In genomic region chr16:75320435-75320834, GRCh38 we compare ENCODE assay signal across 8 cellular contexts.
DNase-seq lines count a peak whose midpoint lies in the region; ATAC-seq and TF ChIP-seq lines count a peak whose summit lies in the region.

No MANE protein-coding gene starts in this region.

- peak overlapping the region; percentile 74 to 95 for H3K18ac ChIP-seq in mesenchymal stem cell (ENCODE audit: low read depth in 1 of 2, low read length in 2 of 2)

- WGBS in mesenchymal stem cell = 24% methylated on average over 3 of the region's 3 CpGs
- 58 to 81% methylated on average over 3 of the region's 3 CpGs for WGBS in esophagus squamous epithelium, 2 donors

- peak overlapping the region; percentile 90 for H3K9ac ChIP-seq in mesenchymal stem cell (ENCODE audit: low read length)

- H3K4me1 ChIP-seq in ACC112 (ENCODE audit: control insufficient read depth, insufficient read depth, low read length, unreplicated experiment) (peaks cover 37% of the 10 kb centered on the region), HEK293 (ENCODE audit: control insufficient read depth, insufficient read depth, low read length) (peaks cover 10% of the 10 kb centered on the region), mesenchymal stem cell (ENCODE audit: control insufficient read depth, insufficient read depth, low read depth, low read length) (peaks cover 12% of the 10 kb centered on the region), esophagus squamous epithelium (peaks cover 0 to 40% (median 10%) of the 10 kb centered on the region in 3 donors)

- peak overlapping the region; percentile 95 for H3K27ac ChIP-seq in ACC112 (ENCODE audit: low read depth, low read length)
- no peak overlapping the region for H3K27ac ChIP-seq in HEK293 (ENCODE audit: extremely low read depth, low read depth, low read length)
- H3K27ac ChIP-seq in mesenchymal stem cell (ENCODE audit: low read length, poor library complexity, severe bottlenecking) = peak overlapping the region; percentile 96
- H3K27ac ChIP-seq in esophagus squamous epithelium = no peak overlapping the region

- peaks cover 8% of the 10 kb centered on the region for H3K79me1 ChIP-seq in mesenchymal stem cell (replicated peaks; ENCODE audit: low read length, poor library complexity, severe bottlenecking)

- H3K4me3 ChIP-seq in ACC112 (ENCODE audit: low read depth, low read length) = peak overlapping the region; percentile 64
- no peak overlapping the region for H3K4me3 ChIP-seq in HEK293 (ENCODE audit: low read depth, low read length)
- H3K4me3 ChIP-seq in astrocyte of the spinal cord (ENCODE audit: low read depth, low read length) = peak overlapping the region; percentile 18
- H3K4me3 ChIP-seq in mesenchymal stem cell (ENCODE audit: insufficient read depth in 1 of 2, low read depth in 1 of 2, low read length in 2 of 2) = peak overlapping the region in 1 of 2 experiments; percentile 67
- H3K4me3 ChIP-seq in esophagus squamous epithelium = no peak overlapping the region

- H3K36me3 ChIP-seq in ACC112 (ENCODE audit: insufficient read depth, low read length) (no peaks in the 10 kb centered on the region), HEK293 (ENCODE audit: control insufficient read depth in 2 of 2, insufficient read depth in 1 of 2, low read length in 2 of 2) (no peaks in the 10 kb centered on the region; a peak in 1 of 3 replicates), mesenchymal stem cell (ENCODE audit: control insufficient read depth in 1 of 2, insufficient read depth in 2 of 2, low read depth in 1 of 2, low read length in 2 of 2) (no peaks in the 10 kb centered on the region), esophagus squamous epithelium (peaks cover 0 to 14% (median 0%) of the 10 kb centered on the region in 3 donors)

- H2BK15ac ChIP-seq in mesenchymal stem cell (ENCODE audit: low read depth, poor library complexity, severe bottlenecking) = peak overlapping the region; percentile 26

- no peak for TF ChIP-seq POLR2A in esophagus squamous epithelium (IDR thresholded peaks at IDR 0.05)

- in situ Hi-C loops in astrocyte of the spinal cord (cut with HindIII; ENCODE audit: low sequenced_read_pairs) = no loop called here

- H3K14ac ChIP-seq in mesenchymal stem cell (ENCODE audit: low read length in 2 of 2) = peak overlapping the region in 1 of 2 experiments; percentile 37

- no peak for ATAC-seq in GM18519 (IDR thresholded peaks at IDR 0.05; ENCODE audit: low FRiP score, unreplicated experiment)

- DNase-seq in astrocyte of the spinal cord (ENCODE audit: low read depth, low spot score) (no peak), mesenchymal stem cell (no peak), COLO668 (lab: John Stamatoyannopoulos, UW; ENCODE audit: unreplicated experiment) (no peak), esophagus squamous epithelium (lab: John Stamatoyannopoulos, UW) (no peak), 8988T (no peak)

- H2AK5ac ChIP-seq in mesenchymal stem cell (ENCODE audit: low read length, severe bottlenecking) = peak overlapping the region; percentile 90

- H4K91ac ChIP-seq in mesenchymal stem cell (ENCODE audit: low read length) = peak overlapping the region; percentile 90

- no peaks in the 10 kb centered on the region for H3K79me2 ChIP-seq in ACC112 (ENCODE audit: control insufficient read depth, insufficient read depth, low read length, unreplicated experiment)

- POLR2A ChIA-PET in HEK293 (lab: Yijun Ruan, JAX) = no interaction called here

- no peak for TF ChIP-seq CTCF in HEK293 (tag by site-specific recombination; IDR thresholded peaks at IDR 0.05)
- no peak for TF ChIP-seq CTCF in astrocyte of the spinal cord (IDR thresholded peaks at IDR 0.05; ENCODE audit: low read depth, low read length)
- no peak for TF ChIP-seq CTCF in esophagus squamous epithelium (IDR thresholded peaks at IDR 0.05)

- peak overlapping the region; percentile 93 for H4K8ac ChIP-seq in mesenchymal stem cell (ENCODE audit: low read length)

- H3K4ac ChIP-seq in mesenchymal stem cell (ENCODE audit: low read depth in 1 of 2, low read length in 2 of 2) = peak overlapping the region; percentile 94 to 97

- H2AFZ ChIP-seq in ACC112 (ENCODE audit: low read length, unreplicated experiment) = peak overlapping the region; percentile 88
- no peak overlapping the region for H2AFZ ChIP-seq in mesenchymal stem cell (ENCODE audit: low read depth, low read length)

- CTCF ChIA-PET in HEK293 (lab: Yijun Ruan, JAX) = interaction anchor here (1.1 to 1.3 kb wide), 2 partner anchors 37 to 86 kb away, joined by 3 to 5 read pairs; no protein-coding TSS in a partner anchor

- no peaks in the 10 kb centered on the region for H3K9me3 ChIP-seq in HEK293 (ENCODE audit: control insufficient read depth, insufficient read depth, low read depth, low read length)
- no peaks in the 10 kb centered on the region for H3K9me3 ChIP-seq in mesenchymal stem cell (ENCODE audit: control insufficient read depth, low read length)
- no peaks in the 10 kb centered on the region for H3K9me3 ChIP-seq in esophagus squamous epithelium

- intact Hi-C loops in esophagus squamous epithelium (cut with DNase I) = no loop called here

- no peak overlapping the region for H3K23ac ChIP-seq in mesenchymal stem cell (ENCODE audit: low read length in 2 of 2)

- H2BK5ac ChIP-seq in mesenchymal stem cell (ENCODE audit: low read depth, low read length, poor library complexity, severe bottlenecking) = peak overlapping the region; percentile 84

- H3K27me3 ChIP-seq in ACC112 (ENCODE audit: insufficient read depth, low read length) (no peaks in the 10 kb centered on the region), mesenchymal stem cell (ENCODE audit: control insufficient read depth in 1 of 2, insufficient read depth in 1 of 2, low read length in 2 of 2) (no peaks in the 10 kb centered on the region), esophagus squamous epithelium (no peaks in the 10 kb centered on the region)

- peak overlapping the region; percentile 94 to 99 for H2BK12ac ChIP-seq in mesenchymal stem cell (ENCODE audit: low read length in 2 of 2)

- H3K4me2 ChIP-seq in mesenchymal stem cell (ENCODE audit: low read length, poor library complexity, severe bottlenecking) = no peak overlapping the region

- peak overlapping the region; percentile 97 for H2BK120ac ChIP-seq in mesenchymal stem cell (ENCODE audit: low read depth, low read length)

TF ChIP-seq in HEK293, 187 proteins besides CTCF, POLR2A, EP300 and RAD21:
- peak; percentile 57 for TF ChIP-seq ZIC2 (tag by site-specific recombination; IDR thresholded peaks at IDR 0.05)
- no peak for TF ChIP-seq AEBP2 (tag by site-specific recombination; IDR thresholded peaks at IDR 0.05; ENCODE audit: borderline replicate concordance)
- TF ChIP-seq SP7 (tag by site-specific recombination; IDR thresholded peaks at IDR 0.05) = no peak
- no peak for TF ChIP-seq ZNF146 (tag by site-specific recombination; IDR thresholded peaks at IDR 0.05)
- no peak for TF ChIP-seq ZNF530 (tag by site-specific recombination; IDR thresholded peaks at IDR 0.05; ENCODE audit: low read depth)
- TF ChIP-seq ZSCAN23 (tag by site-specific recombination; IDR thresholded peaks at IDR 0.05) = no peak
- no peak for TF ChIP-seq TCF7L2 (IDR thresholded peaks at IDR 0.05; ENCODE audit: borderline replicate concordance, low read depth, low read length)
- TF ChIP-seq ZNF558 (tag by site-specific recombination; IDR thresholded peaks at IDR 0.05) = no peak
TF ChIP-seq in HEK293: peak in this region for 1.

Comparison
In these comparisons a context has a peak if more than half of its experiments do, and no peak if none do; other contexts are left out.
1. H3K27ac ChIP-seq: peak in ACC112 (single experiment) and mesenchymal stem cell (single experiment); none in HEK293 (single experiment) and esophagus squamous epithelium (0 of 4).
2. H3K4me3 ChIP-seq: peak in ACC112 (single experiment) and astrocyte of the spinal cord (single experiment); none in HEK293 (single experiment) and esophagus squamous epithelium (0 of 4).